ENCODE assay signal across 16 cellular contexts in the genomic region with DNA sequence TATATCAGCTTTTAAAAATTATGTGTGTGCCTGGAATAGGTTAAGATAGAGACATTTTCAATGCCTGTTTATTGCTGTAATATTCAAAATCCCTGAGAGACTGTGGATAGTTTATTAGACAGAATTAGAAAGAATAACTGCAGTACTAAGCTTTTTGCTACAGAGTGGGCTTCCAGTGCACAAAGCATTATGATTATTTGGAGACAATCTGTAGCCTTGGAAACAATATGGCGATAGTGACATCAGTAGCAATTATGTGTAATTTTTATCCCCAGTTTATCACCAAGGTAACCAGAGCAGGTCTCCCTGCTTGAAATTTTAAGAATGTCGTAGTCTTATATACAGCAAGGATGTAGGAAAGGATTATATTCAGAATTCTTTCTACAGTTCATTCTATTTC.
DNase-seq lines count a peak whose midpoint lies in the region; FAIRE-seq and TF ChIP-seq lines count a peak whose summit lies in the region.
"Had no signal": no experiment of that assay in that cellular context is flagged by ENCODE, and none has a peak within 500 bp of the region (broad histone marks: within the 10 kb centered on the region; RNA-seq: fewer than 3 reads in every experiment).

No MANE protein-coding gene starts in this region.

- no peak overlapping the region for H3K27ac ChIP-seq in WERI-Rb-1

- H2AFZ ChIP-seq in neuron (ENCODE audit: low read depth, low read length) = peak overlapping the region; percentile 31

- H3K4me3 Mint-ChIP-seq in progenitor cell of endocrine pancreas (ENCODE audit: low read depth) = no peak overlapping the region

- peaks cover 13% of the 10 kb centered on the region for H3K9me3 Mint-ChIP-seq in progenitor cell of endocrine pancreas (ENCODE audit: low read depth)

- TF ChIP-seq CTCF in progenitor cell of endocrine pancreas (IDR thresholded peaks at IDR 0.05; ENCODE audit: unreplicated experiment) (no peak), WERI-Rb-1 (IDR thresholded peaks at IDR 0.05; ENCODE audit: low read depth, low read length) (no peak)

- DNase-seq in NCI-H1417 (lab: John Stamatoyannopoulos, UW) (peak in 2 of 3 experiments; percentile 1 to 77), NCI-H1417 treated with DMSO at 0.1 percent for 48 hours (lab: John Stamatoyannopoulos, UW) (no peak), NCI-H2081 (lab: John Stamatoyannopoulos, UW) (peak; percentile 70 to 90), NCI-H774 (lab: John Stamatoyannopoulos, UW) (peak; percentile 80), GM19239 (ENCODE audit: insufficient read length, low spot score) (no peak), progenitor cell of endocrine pancreas (ENCODE audit: low spot score, unreplicated experiment) (no peak), WERI-Rb-1 (no peak)
- DNase-seq: C1 segment of cervical spinal cord, DND-41, GF-D8, KBM-7, NCI-H226, NCI-H526, SK-N-SH, T-helper 1 cell had no signal

- H3K4me1 ChIP-seq in neuron (ENCODE audit: insufficient read depth, low read length) = peaks cover 19% of the 10 kb centered on the region

- H3K27me3 Mint-ChIP-seq in progenitor cell of endocrine pancreas = peaks cover 7% of the 10 kb centered on the region

- peaks cover 12% of the 10 kb centered on the region for H3K4me1 Mint-ChIP-seq in progenitor cell of endocrine pancreas (ENCODE audit: low read depth)

- H3K36me3 Mint-ChIP-seq in progenitor cell of endocrine pancreas (ENCODE audit: insufficient read depth) = peaks cover 3% of the 10 kb centered on the region

- no peak for FAIRE-seq in GM19239 (lab: Jason Lieb, UNC)

- H3K27me3 ChIP-seq in neuron (ENCODE audit: insufficient read depth, low read length) (peaks cover 3% of the 10 kb centered on the region), WERI-Rb-1 (ENCODE audit: insufficient read depth, low read depth, severe bottlenecking) (no peaks in the 10 kb centered on the region)

- H3K4me3 ChIP-seq in neuron (ENCODE audit: low read length) (no peak overlapping the region), WERI-Rb-1 (ENCODE audit: low read depth, low read length) (no peak overlapping the region)

- H3K9me3 ChIP-seq in neuron (ENCODE audit: low read length) (no peaks in the 10 kb centered on the region), WERI-Rb-1 (ENCODE audit: severe bottlenecking) (no peaks in the 10 kb centered on the region)
- H3K9me3 ChIP-seq: SK-N-SH had no signal

- H3K36me3 ChIP-seq in neuron (ENCODE audit: insufficient read depth, low read length) (no peaks in the 10 kb centered on the region), WERI-Rb-1 (no peaks in the 10 kb centered on the region)

- no peak overlapping the region for H3K27ac Mint-ChIP-seq in progenitor cell of endocrine pancreas

Comparison
In these comparisons a context has a peak if more than half of its experiments do, and no peak if none do; other contexts are left out.
1. DNase-seq: peak in NCI-H1417 (2 of 3), NCI-H2081 (2 of 2) and NCI-H774 (single experiment); none in NCI-H1417 treated with DMSO at 0.1 percent for 48 hours (single experiment), GM19239 (single experiment), progenitor cell of endocrine pancreas (single experiment) and WERI-Rb-1 (single experiment).